8 cellular contexts compared by ENCODE assay signal in genomic region chr6:52284460-52285173, GRCh38.
DNase-seq lines count a peak whose midpoint lies in the region; ATAC-seq and TF ChIP-seq lines count a peak whose summit lies in the region.

Gene MCM3 (minus strand): TSS chr6:52284742. CDS start chr6:52284674, 68 bp downstream.

- peak; percentile 98 for ATAC-seq in HG03439 (IDR thresholded peaks at IDR 0.05; ENCODE audit: unreplicated experiment)

- H3K27ac ChIP-seq in cingulate gyrus (ENCODE audit: low read depth, low read length), result peak within 1 kb of the TSS; percentile 89

- DNase-seq in AML-193 (lab: John Stamatoyannopoulos, UW), result peak; percentile 100
- peak; percentile 100 for DNase-seq in NCI-H510A treated with DMSO at 0.1 percent for 48 hours (lab: John Stamatoyannopoulos, UW)
- DNase-seq in activated CD4-positive, alpha-beta T cell treated with anti-CD3 and anti-CD28 coated beads for 24 hours (ENCODE audit: low read depth in 2 of 2), result peak; percentile 88 to 90
- peak; percentile 99 for DNase-seq in kidney glomerular epithelial cell (lab: John Stamatoyannopoulos, UW)
- DNase-seq in stimulated activated CD4-positive, alpha-beta T cell treated with anti-CD3 and anti-CD28 coated beads, Interleukin-1b, Interleukin-23, amount 100 ng/mL, for 1 hour (ENCODE audit: low read depth in 2 of 2), result peak; percentile 73 to 87

- peak; percentile 82 for TF ChIP-seq POLR2A in GM19193 (IDR thresholded peaks at IDR 0.05; ENCODE audit: extremely low read depth, insufficient read depth, insufficient read length)

Comparison
In these comparisons a context has a peak if more than half of its experiments do, and no peak if none do; other contexts are left out.
1. Peak in every context shown above with its lines: DNase-seq, ATAC-seq and H3K27ac ChIP-seq.